21 cellular contexts compared by ENCODE assay signal in the genomic region with DNA sequence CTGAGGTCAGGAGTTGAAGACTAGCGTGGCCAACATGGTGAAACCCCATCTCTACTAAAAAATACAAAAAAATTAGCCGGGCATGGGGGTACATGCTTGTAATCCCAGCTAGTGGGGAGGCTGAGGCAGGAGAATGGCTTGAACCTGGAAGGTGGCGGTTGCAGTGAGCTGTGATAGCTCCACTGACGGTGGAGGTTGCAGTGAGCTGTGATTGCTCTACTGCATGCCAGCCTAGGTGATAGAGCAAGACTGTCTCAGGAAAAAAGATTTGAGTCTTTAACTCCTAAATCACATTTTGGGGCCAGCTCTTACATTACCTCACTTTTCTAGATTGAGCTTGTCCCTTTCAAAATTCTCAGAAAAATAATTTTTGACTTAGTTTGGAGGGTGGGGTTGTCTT. TPM values are rescaled to one million over a fixed set of nuclear protein-coding genes. Genes with fewer than 3 reads are reported as not detected.
DNase-seq lines count a peak whose midpoint lies in the region; ATAC-seq, FAIRE-seq and TF ChIP-seq lines count a peak whose summit lies in the region.
"Had no signal": no experiment of that assay in that cellular context is flagged by ENCODE, and none has a peak within 500 bp of the region (broad histone marks: within the 10 kb centered on the region; RNA-seq: fewer than 3 reads in every experiment).

No MANE protein-coding gene starts in this region.

- H3K9ac ChIP-seq in HUES48 (ENCODE audit: low read depth, low read length) (no peak overlapping the region), Karpas-422 (ENCODE audit: low read length) (no peak overlapping the region)
- H3K9ac ChIP-seq: KMS-11 had no signal

- TF ChIP-seq RAD21 in A549 (conservative IDR thresholded peaks at IDR 0.05 in 1 of 2, IDR thresholded peaks at IDR 0.05 in 1 of 2) = no peak

- H3K4me2 ChIP-seq in A549 (no peak overlapping the region), Karpas-422 (ENCODE audit: low read depth, low read length, poor library complexity, severe bottlenecking) (no peak overlapping the region)
- H3K4me2 ChIP-seq: KMS-11 had no signal

- DNase-seq in A549 (ENCODE audit: low read depth in 1 of 2, low spot score in 1 of 2) (no peak), EL (no peak), Karpas-422 (no peak), aorta (no peak), suprapubic skin (ENCODE audit: low spot score in 2 of 2) (no peak)
- DNase-seq: CD4-positive, CD25-positive, alpha-beta regulatory T cell; H7; MV-4-11; NCI-H1105 treated with DMSO at 0.1 percent for 48 hours; NCI-H1694; NCI-H2081; NCI-H2171; NCI-H345; NCI-H524; NCI-H774; Right ventricle myocardium superior had no signal

- H3K4me1 ChIP-seq in A549 (peaks cover 37% of the 10 kb centered on the region), HUES48 (ENCODE audit: control insufficient read depth, insufficient read depth, low read length) (peaks cover 13% of the 10 kb centered on the region), neutrophil (ENCODE audit: control insufficient read depth in 1 of 2, insufficient read depth in 1 of 2, low read depth in 1 of 2, low read length in 1 of 2) (peaks cover 66 to 87% of the 10 kb centered on the region in 2 experiments), Karpas-422 (ENCODE audit: low read length) (no peaks in the 10 kb centered on the region), aorta (ENCODE audit: control insufficient read depth in 1 of 2, insufficient read depth in 2 of 2, low read length in 2 of 2) (no peaks in the 10 kb centered on the region), suprapubic skin (peaks cover 23% of the 10 kb centered on the region)

- no peak for TF ChIP-seq CTCF in A549 (IDR thresholded peaks at IDR 0.05)
- TF ChIP-seq CTCF in neutrophil (IDR thresholded peaks at IDR 0.05) = no peak
- no peak for TF ChIP-seq CTCF in suprapubic skin (IDR thresholded peaks at IDR 0.05)

- ATAC-seq in A549 = peak; percentile 29 to 35; a peak in 3 of 6 replicates
- no peak for ATAC-seq in aorta (ENCODE audit: low FRiP score)

- H3K27me3 Mint-ChIP-seq in dendritic cell treated with granulocyte-macrophage colony-stimulating factor and Interleukin-4, amounts not matched to agents 40 ng/mL and 50 ng/mL, for 4 days = no peaks in the 10 kb centered on the region
- H3K27me3 Mint-ChIP-seq: CD4-positive, CD25-positive, alpha-beta regulatory T cell had no signal

- no peak overlapping the region for H2AFZ ChIP-seq in Karpas-422 (ENCODE audit: low read length)

- intact Hi-C loops in dendritic cell treated with granulocyte-macrophage colony-stimulating factor and Interleukin-4, amounts not matched to agents 40 ng/mL and 50 ng/mL, for 4 days (cut with micrococcal nuclease) = no loop called here
- intact Hi-C loops in aorta (cut with DNase I) = no loop called here

- TF ChIP-seq POLR2A in A549 (IDR thresholded peaks at IDR 0.05; ENCODE audit: low read length) (no peak), suprapubic skin (IDR thresholded peaks at IDR 0.05) (no peak)

- H3K36me3 ChIP-seq in HUES48 (ENCODE audit: control insufficient read depth, insufficient read depth, low read length) (no peaks in the 10 kb centered on the region), neutrophil (peaks cover 2% of the 10 kb centered on the region), Karpas-422 (ENCODE audit: insufficient read depth, low read length) (no peaks in the 10 kb centered on the region), aorta (ENCODE audit: control insufficient read depth in 1 of 2, insufficient read depth in 2 of 2, low read length in 1 of 2) (no peaks in the 10 kb centered on the region), suprapubic skin (no peaks in the 10 kb centered on the region)

- no peaks in the 10 kb centered on the region for H4K20me1 ChIP-seq in Karpas-422 (ENCODE audit: insufficient read depth, low read depth, low read length)

- no peak overlapping the region for H3K4me3 Mint-ChIP-seq in dendritic cell treated with granulocyte-macrophage colony-stimulating factor and Interleukin-4, amounts not matched to agents 40 ng/mL and 50 ng/mL, for 4 days
- H3K4me3 Mint-ChIP-seq: CD4-positive, CD25-positive, alpha-beta regulatory T cell had no signal

- peak overlapping the region; percentile 55 for H3K27ac Mint-ChIP-seq in dendritic cell treated with granulocyte-macrophage colony-stimulating factor and Interleukin-4, amounts not matched to agents 40 ng/mL and 50 ng/mL, for 4 days

- WGBS in A549 (ENCODE audit: missing lambda C conversion rate) = 87% methylated on average over 4 of the region's 4 CpGs
- 90 to 92% methylated on average over 4 of the region's 4 CpGs for WGBS in aorta, 2 donors
- 99% methylated on average over 4 of the region's 4 CpGs for WGBS in suprapubic skin

- TF ChIP-seq EP300 in A549 (IDR thresholded peaks at IDR 0.05) (no peak), suprapubic skin (IDR thresholded peaks at IDR 0.05) (no peak)

- peaks cover 94% of the 10 kb centered on the region for H3K79me2 ChIP-seq in Karpas-422 (ENCODE audit: low read length)

- H3K4me3 ChIP-seq in A549 = no peak overlapping the region
- no peak overlapping the region for H3K4me3 ChIP-seq in HUES48 (ENCODE audit: low read depth, low read length)
- peak overlapping the region in 1 of 2 experiments; percentile 72 for H3K4me3 ChIP-seq in neutrophil (ENCODE audit: low read depth in 1 of 2, low read length in 1 of 2)
- H3K4me3 ChIP-seq in Karpas-422 (ENCODE audit: low read length) = no peak overlapping the region
- H3K4me3 ChIP-seq in aorta (ENCODE audit: low read length in 2 of 2) = no peak overlapping the region
- no peak overlapping the region for H3K4me3 ChIP-seq in suprapubic skin

- no peaks in the 10 kb centered on the region for H3K9me3 Mint-ChIP-seq in dendritic cell treated with granulocyte-macrophage colony-stimulating factor and Interleukin-4, amounts not matched to agents 40 ng/mL and 50 ng/mL, for 4 days
- H3K9me3 Mint-ChIP-seq: CD4-positive, CD25-positive, alpha-beta regulatory T cell had no signal

- H3K27me3 ChIP-seq in HUES48 (ENCODE audit: control insufficient read depth, insufficient read depth, low read length) = no peaks in the 10 kb centered on the region
- H3K27me3 ChIP-seq in neutrophil = no peaks in the 10 kb centered on the region
- no peaks in the 10 kb centered on the region for H3K27me3 ChIP-seq in Karpas-422 (ENCODE audit: low read length)
- no peaks in the 10 kb centered on the region for H3K27me3 ChIP-seq in aorta (ENCODE audit: control insufficient read depth in 1 of 2, insufficient read depth in 2 of 2, low read length in 1 of 2)
- no peaks in the 10 kb centered on the region for H3K27me3 ChIP-seq in suprapubic skin

- CTCF ChIA-PET in A549 (lab: Yijun Ruan, JAX) = interaction anchor here (1.5 to 2.6 kb wide), 3 partner anchors 11 to 24 kb away, joined by 4 to 12 read pairs (median 5); a partner anchor contains a TSS

- H3K4me1 Mint-ChIP-seq in dendritic cell treated with granulocyte-macrophage colony-stimulating factor and Interleukin-4, amounts not matched to agents 40 ng/mL and 50 ng/mL, for 4 days (ENCODE audit: low read depth) = peaks cover 56% of the 10 kb centered on the region

- H3K9me2 ChIP-seq in Karpas-422 (replicated peaks; ENCODE audit: insufficient read depth, low read length) = no peaks in the 10 kb centered on the region

- POLR2A ChIA-PET in A549 (lab: Yijun Ruan, JAX) = no interaction called here

- FAIRE-seq in A549 (lab: Jason Lieb, UNC) = no peak

- H3K27ac ChIP-seq in A549 (no peak overlapping the region), HUES48 (ENCODE audit: low read depth, low read length) (peak overlapping the region; percentile 39), neutrophil (peak overlapping the region; percentile 98), Karpas-422 (ENCODE audit: low read length) (no peak overlapping the region), aorta (ENCODE audit: low read depth in 1 of 2, low read length in 2 of 2) (no peak overlapping the region), suprapubic skin (no peak overlapping the region)
- H3K27ac ChIP-seq: HL-60, KMS-11 had no signal

- no peaks in the 10 kb centered on the region for H3K9me3 ChIP-seq in A549
- H3K9me3 ChIP-seq in HUES48 (ENCODE audit: control insufficient read depth, insufficient read depth, low read length) = no peaks in the 10 kb centered on the region
- H3K9me3 ChIP-seq in neutrophil = no peaks in the 10 kb centered on the region
- no peaks in the 10 kb centered on the region for H3K9me3 ChIP-seq in Karpas-422 (ENCODE audit: low read length)
- no peaks in the 10 kb centered on the region for H3K9me3 ChIP-seq in aorta (ENCODE audit: control insufficient read depth, low read length)
- H3K9me3 ChIP-seq in suprapubic skin = no peaks in the 10 kb centered on the region

- H3K36me3 Mint-ChIP-seq in dendritic cell treated with granulocyte-macrophage colony-stimulating factor and Interleukin-4, amounts not matched to agents 40 ng/mL and 50 ng/mL, for 4 days (ENCODE audit: low read depth) = peaks cover 19% of the 10 kb centered on the region

TF ChIP-seq in A549, 52 proteins besides CTCF, POLR2A, EP300 and RAD21 (continues in another document):
- TF ChIP-seq TFCP2L1 (CRISPR knock-in tag; IDR thresholded peaks at IDR 0.05) (no peak), FOSL2 (IDR thresholded peaks at IDR 0.05) (no peak), FOSL2 (CRISPR knock-in tag; IDR thresholded peaks at IDR 0.05) (no peak), GATA3 (IDR thresholded peaks at IDR 0.05; ENCODE audit: borderline replicate concordance) (no peak), RCOR1 (IDR thresholded peaks at IDR 0.05; ENCODE audit: low read depth, low read length) (no peak)

RNA-seq across cellular contexts. Expression of a gene that starts 15.2 kb away (rescaled TPM):
- polyA plus RNA-seq in A549 (2011; rRNA removed) (638 and 726 TPM in 2 replicates), A549 (2017; fragmentation: RNase III; extraction: RNeasy Plus Mini Kit Qiagen cat#74134 plus additional on column Dnase treatment) (354 to 422 TPM (median 395 TPM) in 3 replicates), aorta (100 to 1,000 TPM in 1 of 2 donors, 10 to 100 TPM in 1; 43.3 to 253 TPM)
- 95.8 and 122 TPM in 2 replicates for polyA plus RNA-seq in A549 (2012; cell fraction: cytosol; rRNA removed)
- 106 and 218 TPM in 2 replicates for polyA plus RNA-seq in A549 (2012; cell fraction: nucleus; rRNA removed)
- polyA minus RNA-seq in A549 (2011; rRNA and poly(A)+ RNA removed) = 969 and 1,130 TPM in 2 replicates
- total RNA-seq in Karpas-422 (2014; rRNA removed; shearing (Covaris generic); ENCODE audit: low replicate concordance) = 34.3 and 69.4 TPM in 2 replicates
- total RNA-seq in aorta (100 to 1,000 TPM; 451 to 507 TPM), suprapubic skin (100 to 1,000 TPM in 1 of 4 donors, 10 to 100 TPM in 3; 48.3 to 108 (median 72.4) TPM)

RNA-seq across cellular contexts. Expression of a gene that starts 15.4 kb away (rescaled TPM):
- polyA plus RNA-seq in A549 (2011; rRNA removed) = 169 and 171 TPM in 2 replicates
- 94.6 and 108 TPM in 2 replicates for polyA plus RNA-seq in A549 (2012; cell fraction: cytosol; rRNA removed)
- 35.6 and 63.6 TPM in 2 replicates for polyA plus RNA-seq in A549 (2012; cell fraction: nucleus; rRNA removed)
- 109 to 114 TPM (median 111 TPM) in 3 replicates for polyA plus RNA-seq in A549 (2017; fragmentation: RNase III; extraction: RNeasy Plus Mini Kit Qiagen cat#74134 plus additional on column Dnase treatment)
- polyA minus RNA-seq in A549 (2011; rRNA and poly(A)+ RNA removed) = 53.6 and 71.5 TPM in 2 replicates
- 48.0 and 51.6 TPM in 2 replicates for total RNA-seq in Karpas-422 (2014; rRNA removed; shearing (Covaris generic); ENCODE audit: low replicate concordance)
- 10 to 100 TPM; 14.8 to 19.6 TPM for total RNA-seq in aorta
- polyA plus RNA-seq in aorta = 10 to 100 TPM; 13.4 to 16.8 TPM
- 10 to 100 TPM; 21.9 to 29.0 (median 22.0) TPM for total RNA-seq in suprapubic skin

Comparison
In these comparisons a context has a peak if more than half of its experiments do, and no peak if none do; other contexts are left out.
1. H3K27ac ChIP-seq: peak in HUES48 (single experiment) and neutrophil (single experiment); none in A549 (0 of 2), Karpas-422 (single experiment), aorta (0 of 2) and suprapubic skin (single experiment).